In the genomic region with DNA sequence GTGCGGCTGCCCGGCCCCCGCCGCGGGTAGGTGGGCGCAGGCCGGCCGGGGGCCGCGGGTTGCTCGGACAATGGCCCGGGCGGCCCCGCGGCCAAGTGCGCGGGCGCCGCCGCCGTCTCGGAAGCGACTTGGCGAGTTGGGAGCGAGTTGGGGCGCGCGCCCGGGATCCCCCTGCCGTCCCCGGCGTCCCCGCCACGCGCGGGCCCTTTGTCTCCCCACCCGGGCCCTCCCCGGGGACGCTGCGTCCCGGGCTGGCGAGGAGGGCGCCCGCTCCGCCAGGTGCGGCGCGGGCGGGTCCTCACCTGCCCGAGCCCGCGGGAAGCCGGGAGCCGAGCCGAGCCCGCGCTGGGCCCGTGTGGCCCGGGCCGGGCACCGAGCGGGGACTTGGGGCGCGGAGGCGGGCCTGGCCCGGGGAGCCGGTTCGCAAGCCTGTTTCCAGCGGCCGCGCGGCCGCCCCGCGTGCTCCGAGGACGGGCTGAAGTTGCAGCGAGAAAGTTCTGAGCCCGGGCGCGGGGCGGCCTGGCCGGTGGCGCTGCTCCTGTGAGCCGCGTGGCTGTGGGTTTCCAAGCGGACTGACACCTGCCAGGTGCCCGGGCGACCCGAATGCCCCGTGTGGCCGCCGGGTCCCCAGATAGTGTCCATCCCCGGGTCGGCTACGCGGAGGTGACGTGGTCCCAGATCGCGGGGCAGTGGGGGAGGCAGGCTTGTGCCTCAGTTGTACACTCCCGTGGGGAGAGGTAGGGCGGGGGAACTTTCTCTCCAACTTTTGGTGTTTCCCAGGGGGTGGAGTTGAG, we compare ENCODE assay signal across 1 cellular context.
TF ChIP-seq lines count a peak whose summit lies in the region.

No MANE protein-coding gene starts in this region.

TF ChIP-seq in GM23338, 12 proteins besides CTCF, POLR2A, EP300 and RAD21 (continued from another document):
- TF ChIP-seq, protein P1, sequence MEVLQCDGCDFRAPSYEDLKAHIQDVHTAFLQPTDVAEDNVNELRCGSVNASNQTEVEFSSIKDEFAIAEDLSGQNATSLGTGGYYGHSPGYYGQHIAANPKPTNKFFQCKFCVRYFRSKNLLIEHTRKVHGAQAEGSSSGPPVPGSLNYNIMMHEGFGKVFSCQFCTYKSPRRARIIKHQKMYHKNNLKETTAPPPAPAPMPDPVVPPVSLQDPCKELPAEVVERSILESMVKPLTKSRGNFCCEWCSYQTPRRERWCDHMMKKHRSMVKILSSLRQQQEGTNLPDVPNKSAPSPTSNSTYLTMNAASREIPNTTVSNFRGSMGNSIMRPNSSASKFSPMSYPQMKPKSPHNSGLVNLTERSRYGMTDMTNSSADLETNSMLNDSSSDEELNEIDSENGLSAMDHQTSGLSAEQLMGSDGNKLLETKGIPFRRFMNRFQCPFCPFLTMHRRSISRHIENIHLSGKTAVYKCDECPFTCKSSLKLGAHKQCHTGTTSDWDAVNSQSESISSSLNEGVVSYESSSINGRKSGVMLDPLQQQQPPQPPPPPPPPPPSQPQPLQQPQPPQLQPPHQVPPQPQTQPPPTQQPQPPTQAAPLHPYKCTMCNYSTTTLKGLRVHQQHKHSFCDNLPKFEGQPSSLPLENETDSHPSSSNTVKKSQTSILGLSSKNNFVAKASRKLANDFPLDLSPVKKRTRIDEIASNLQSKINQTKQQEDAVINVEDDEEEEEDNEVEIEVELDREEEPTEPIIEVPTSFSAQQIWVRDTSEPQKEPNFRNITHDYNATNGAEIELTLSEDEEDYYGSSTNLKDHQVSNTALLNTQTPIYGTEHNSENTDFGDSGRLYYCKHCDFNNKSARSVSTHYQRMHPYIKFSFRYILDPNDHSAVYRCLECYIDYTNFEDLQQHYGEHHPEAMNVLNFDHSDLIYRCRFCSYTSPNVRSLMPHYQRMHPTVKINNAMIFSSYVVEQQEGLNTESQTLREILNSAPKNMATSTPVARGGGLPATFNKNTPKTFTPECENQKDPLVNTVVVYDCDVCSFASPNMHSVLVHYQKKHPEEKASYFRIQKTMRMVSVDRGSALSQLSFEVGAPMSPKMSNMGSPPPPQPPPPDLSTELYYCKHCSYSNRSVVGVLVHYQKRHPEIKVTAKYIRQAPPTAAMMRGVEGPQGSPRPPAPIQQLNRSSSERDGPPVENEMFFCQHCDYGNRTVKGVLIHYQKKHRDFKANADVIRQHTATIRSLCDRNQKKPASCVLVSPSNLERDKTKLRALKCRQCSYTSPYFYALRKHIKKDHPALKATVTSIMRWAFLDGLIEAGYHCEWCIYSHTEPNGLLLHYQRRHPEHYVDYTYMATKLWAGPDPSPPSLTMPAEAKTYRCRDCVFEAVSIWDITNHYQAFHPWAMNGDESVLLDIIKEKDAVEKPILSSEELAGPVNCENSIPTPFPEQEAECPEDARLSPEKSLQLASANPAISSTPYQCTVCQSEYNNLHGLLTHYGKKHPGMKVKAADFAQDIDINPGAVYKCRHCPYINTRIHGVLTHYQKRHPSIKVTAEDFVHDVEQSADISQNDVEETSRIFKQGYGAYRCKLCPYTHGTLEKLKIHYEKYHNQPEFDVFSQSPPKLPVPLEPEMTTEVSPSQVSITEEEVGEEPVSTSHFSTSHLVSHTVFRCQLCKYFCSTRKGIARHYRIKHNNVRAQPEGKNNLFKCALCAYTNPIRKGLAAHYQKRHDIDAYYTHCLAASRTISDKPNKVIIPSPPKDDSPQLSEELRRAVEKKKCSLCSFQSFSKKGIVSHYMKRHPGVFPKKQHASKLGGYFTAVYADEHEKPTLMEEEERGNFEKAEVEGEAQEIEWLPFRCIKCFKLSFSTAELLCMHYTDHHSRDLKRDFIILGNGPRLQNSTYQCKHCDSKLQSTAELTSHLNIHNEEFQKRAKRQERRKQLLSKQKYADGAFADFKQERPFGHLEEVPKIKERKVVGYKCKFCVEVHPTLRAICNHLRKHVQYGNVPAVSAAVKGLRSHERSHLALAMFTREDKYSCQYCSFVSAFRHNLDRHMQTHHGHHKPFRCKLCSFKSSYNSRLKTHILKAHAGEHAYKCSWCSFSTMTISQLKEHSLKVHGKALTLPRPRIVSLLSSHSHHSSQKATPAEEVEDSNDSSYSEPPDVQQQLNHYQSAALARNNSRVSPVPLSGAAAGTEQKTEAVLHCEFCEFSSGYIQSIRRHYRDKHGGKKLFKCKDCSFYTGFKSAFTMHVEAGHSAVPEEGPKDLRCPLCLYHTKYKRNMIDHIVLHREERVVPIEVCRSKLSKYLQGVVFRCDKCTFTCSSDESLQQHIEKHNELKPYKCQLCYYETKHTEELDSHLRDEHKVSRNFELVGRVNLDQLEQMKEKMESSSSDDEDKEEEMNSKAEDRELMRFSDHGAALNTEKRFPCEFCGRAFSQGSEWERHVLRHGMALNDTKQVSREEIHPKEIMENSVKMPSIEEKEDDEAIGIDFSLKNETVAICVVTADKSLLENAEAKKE (CRISPR knock-in tag; IDR thresholded peaks at IDR 0.05) = no peak
- TF ChIP-seq, protein P2, sequence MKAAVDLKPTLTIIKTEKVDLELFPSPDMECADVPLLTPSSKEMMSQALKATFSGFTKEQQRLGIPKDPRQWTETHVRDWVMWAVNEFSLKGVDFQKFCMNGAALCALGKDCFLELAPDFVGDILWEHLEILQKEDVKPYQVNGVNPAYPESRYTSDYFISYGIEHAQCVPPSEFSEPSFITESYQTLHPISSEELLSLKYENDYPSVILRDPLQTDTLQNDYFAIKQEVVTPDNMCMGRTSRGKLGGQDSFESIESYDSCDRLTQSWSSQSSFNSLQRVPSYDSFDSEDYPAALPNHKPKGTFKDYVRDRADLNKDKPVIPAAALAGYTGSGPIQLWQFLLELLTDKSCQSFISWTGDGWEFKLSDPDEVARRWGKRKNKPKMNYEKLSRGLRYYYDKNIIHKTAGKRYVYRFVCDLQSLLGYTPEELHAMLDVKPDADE (IDR thresholded peaks at IDR 0.05) = no peak
- TF ChIP-seq ZNF331 (CRISPR knock-in tag; IDR thresholded peaks at IDR 0.05; ENCODE audit: low read depth) = no peak
- TF ChIP-seq ZNF114 (CRISPR knock-in tag; IDR thresholded peaks at IDR 0.05) = no peak
- no peak for TF ChIP-seq JUNB (IDR thresholded peaks at IDR 0.05; ENCODE audit: unreplicated experiment)
- no peak for TF ChIP-seq POLR2AphosphoS5 (IDR thresholded peaks at IDR 0.05; ENCODE audit: low read depth)
- TF ChIP-seq EZH2 (IDR thresholded peaks at IDR 0.05; ENCODE audit: low read depth, unreplicated experiment) = no peak
TF ChIP-seq in GM23338: peak in this region for 0.
